Comparison of ENCODE assay signal across 9 cellular contexts in genomic region chr9:25960235-25960634, GRCh38.
"Had no signal": no experiment of that assay in that cellular context is flagged by ENCODE, and none has a peak within 500 bp of the region (broad histone marks: within the 10 kb centered on the region; RNA-seq: fewer than 3 reads in every experiment).

No MANE protein-coding gene starts in this region.

- FAIRE-seq: HTR-8/SVneo, K562 had no signal

- H3K4me3 ChIP-seq: GM23248, K562 had no signal

- DNase-seq: GM23248, GOT3, H7, HCEC 1CT, IMR-90, Kasumi-1, KG1 had no signal

- ATAC-seq: K562 had no signal

- H3K27ac ChIP-seq: GM23248 had no signal
